ENCODE assay signal across 1 cellular context in genomic region chr20:57610261-57610952, GRCh38.
TF ChIP-seq lines count a peak whose summit lies in the region.

No MANE protein-coding gene starts in this region.

TF ChIP-seq in GM23338, 12 proteins besides CTCF, POLR2A, EP300 and RAD21 (continued from another document):
- no peak for TF ChIP-seq ZNF462 (CRISPR knock-in tag; IDR thresholded peaks at IDR 0.05)
- no peak for TF ChIP-seq EZH2 (IDR thresholded peaks at IDR 0.05; ENCODE audit: low read depth, unreplicated experiment)
- TF ChIP-seq CREB1 (CRISPR knock-in tag; IDR thresholded peaks at IDR 0.05; ENCODE audit: low read depth) = no peak
- TF ChIP-seq EZH2phosphoT487 (IDR thresholded peaks at IDR 0.05; ENCODE audit: unreplicated experiment) = no peak
- TF ChIP-seq NANOG (IDR thresholded peaks at IDR 0.05; ENCODE audit: borderline replicate concordance) = no peak
- TF ChIP-seq POLR2AphosphoS5 (IDR thresholded peaks at IDR 0.05; ENCODE audit: low read depth) = no peak
- TF ChIP-seq ZNF331 (CRISPR knock-in tag; IDR thresholded peaks at IDR 0.05; ENCODE audit: low read depth) = no peak
- no peak for TF ChIP-seq ZNF114 (CRISPR knock-in tag; IDR thresholded peaks at IDR 0.05)
TF ChIP-seq in GM23338: peak in this region for 0.
